In the genomic region with DNA sequence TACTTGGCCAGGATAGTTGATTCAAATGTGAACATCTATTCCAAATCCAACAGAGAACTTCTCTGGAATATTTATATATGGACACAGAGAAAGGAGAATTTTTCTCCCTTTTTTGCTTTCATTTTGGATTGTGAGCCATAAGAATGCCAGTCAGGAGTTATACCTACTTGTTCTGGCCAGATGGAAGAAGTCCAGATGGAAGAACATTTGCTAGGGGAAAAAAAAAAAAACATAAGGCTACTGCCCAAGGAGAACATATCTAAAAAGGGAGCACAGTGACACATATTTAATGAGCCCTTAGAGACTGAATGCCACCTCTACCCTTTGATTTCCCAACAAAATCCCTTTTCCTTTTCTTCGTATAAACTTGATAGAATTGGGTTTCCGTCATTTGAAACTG, we compare ENCODE assay signal across 20 cellular contexts.
"Had no signal": no experiment of that assay in that cellular context is flagged by ENCODE, and none has a peak within 500 bp of the region (broad histone marks: within the 10 kb centered on the region; RNA-seq: fewer than 3 reads in every experiment).

No MANE protein-coding gene starts in this region.

- H3K4me3 ChIP-seq: colonic mucosa, heart right ventricle, left ventricle myocardium inferior, lung, neural progenitor cell, ovary, stomach, thyroid gland had no signal

- DNase-seq: colonic mucosa; dermis blood vessel endothelial cell; effector CD8-positive, alpha-beta T cell; heart right ventricle; hypothalamus; left cardiac atrium; left ventricle myocardium inferior; mesenchymal stem cell; midbrain; nucleus accumbens; ovary; right cardiac atrium; small intestine; stimulated activated CD4-positive, alpha-beta T cell treated with anti-CD3 and anti-CD28 coated beads, Interleukin-12 subunit alpha, Interleukin-12 subunit beta, amount 100 ng/mL, for 4 hours; stimulated activated naive CD4-positive, alpha-beta T cell; stomach; substantia nigra; thyroid gland had no signal
